ENCODE assay signal across 8 cellular contexts in genomic region chr3:137792633-137793271, GRCh38. TPM values are rescaled to one million over a fixed set of nuclear protein-coding genes. Genes with fewer than 3 reads are reported as not detected.
DNase-seq lines count a peak whose midpoint lies in the region; ATAC-seq, FAIRE-seq and TF ChIP-seq lines count a peak whose summit lies in the region.

No MANE protein-coding gene starts in this region.

- no peak for ATAC-seq in stimulated activated memory B cell treated with anti-CD40 and anti-IgM and Interleukin-4, amounts not matched to agents 10 μg/mL and 1 μg/mL and 100 μg/mL, for 72 hours

- peak; percentile 42 for DNase-seq in COLO829 (ENCODE audit: low spot score)
- DNase-seq in H54 (ENCODE audit: insufficient read length, low spot score): peak; percentile 15
- peak; percentile 66 for DNase-seq in SK-MEL-5 (ENCODE audit: low read depth, low spot score)
- peak; percentile 75 for DNase-seq in iPS-NIHi7 (ENCODE audit: extremely low spot score)
- no peak for DNase-seq in mesothelial cell of epicardium (ENCODE audit: low spot score in 2 of 2, unreplicated experiment in 2 of 2)
- no peak for DNase-seq in GOT3 (lab: John Stamatoyannopoulos, UW)
- no peak for DNase-seq in activated CD4-positive, alpha-beta T cell treated with anti-CD3 and anti-CD28 coated beads for 4 hours

- H3K4me1 Mint-ChIP-seq in stimulated activated memory B cell treated with anti-CD40 and anti-IgM and Interleukin-4, amounts not matched to agents 10 μg/mL and 1 μg/mL and 100 μg/mL, for 72 hours: no peaks in the 10 kb centered on the region
- peaks cover 9% of the 10 kb centered on the region for H3K4me1 Mint-ChIP-seq in mesothelial cell of epicardium

- no peak for TF ChIP-seq POLR2A in H54 (IDR thresholded peaks at IDR 0.05; ENCODE audit: low read depth, low read length)

- H3K27ac Mint-ChIP-seq in stimulated activated memory B cell treated with anti-CD40 and anti-IgM and Interleukin-4, amounts not matched to agents 10 μg/mL and 1 μg/mL and 100 μg/mL, for 72 hours: no peak overlapping the region
- H3K27ac Mint-ChIP-seq in mesothelial cell of epicardium: no peak overlapping the region

- H3K36me3 Mint-ChIP-seq in stimulated activated memory B cell treated with anti-CD40 and anti-IgM and Interleukin-4, amounts not matched to agents 10 μg/mL and 1 μg/mL and 100 μg/mL, for 72 hours: no peaks in the 10 kb centered on the region
- H3K36me3 Mint-ChIP-seq in mesothelial cell of epicardium: no peaks in the 10 kb centered on the region

- in situ Hi-C loops in SK-MEL-5 (cut with HindIII; ENCODE audit: low pct_unique_long_range_greater_than_20kb, low sequenced_read_pairs): no loop called here

- H3K4me3 Mint-ChIP-seq in stimulated activated memory B cell treated with anti-CD40 and anti-IgM and Interleukin-4, amounts not matched to agents 10 μg/mL and 1 μg/mL and 100 μg/mL, for 72 hours: no peak overlapping the region
- no peak overlapping the region for H3K4me3 Mint-ChIP-seq in mesothelial cell of epicardium

- TF ChIP-seq CTCF in mesothelial cell of epicardium (IDR thresholded peaks at IDR 0.05; ENCODE audit: unreplicated experiment): no peak

- H3K9me3 Mint-ChIP-seq in stimulated activated memory B cell treated with anti-CD40 and anti-IgM and Interleukin-4, amounts not matched to agents 10 μg/mL and 1 μg/mL and 100 μg/mL, for 72 hours: no peaks in the 10 kb centered on the region
- H3K9me3 Mint-ChIP-seq in mesothelial cell of epicardium: no peaks in the 10 kb centered on the region

- peak; percentile 80 for FAIRE-seq in H54 (lab: Jason Lieb, UNC)

- no peaks in the 10 kb centered on the region for H3K27me3 Mint-ChIP-seq in stimulated activated memory B cell treated with anti-CD40 and anti-IgM and Interleukin-4, amounts not matched to agents 10 μg/mL and 1 μg/mL and 100 μg/mL, for 72 hours
- peaks cover 28% of the 10 kb centered on the region for H3K27me3 Mint-ChIP-seq in mesothelial cell of epicardium (ENCODE audit: low read depth)

RNA-seq across cellular contexts. Expression of gene SOX14, which starts 28.6 kb away (rescaled TPM):
- not detected in 2 replicates for total RNA-seq in SK-MEL-5 (2014; rRNA removed; shearing (Covaris generic))
- polyA plus RNA-seq in SK-MEL-5 (2015; cell fraction: cytosol; rRNA removed): not detected in 2 replicates
- polyA plus RNA-seq in SK-MEL-5 (2015; cell fraction: nucleus; rRNA removed): not detected in 2 replicates
- total RNA-seq in mesothelial cell of epicardium: 0.18 to 0.44 TPM (median 0.18 TPM) in 3 replicates

Comparison
In these comparisons a context has a peak if more than half of its experiments do, and no peak if none do; other contexts are left out.
1. DNase-seq: peak in COLO829 (single experiment), H54 (single experiment), SK-MEL-5 (single experiment) and iPS-NIHi7 (single experiment); none in mesothelial cell of epicardium (0 of 2), GOT3 (single experiment) and activated CD4-positive, alpha-beta T cell treated with anti-CD3 and anti-CD28 coated beads for 4 hours (0 of 2).